Comparison of ENCODE assay signal across 8 cellular contexts in genomic region chr2:231687133-231687852, GRCh38. TPM values are rescaled to one million over a fixed set of nuclear protein-coding genes. Genes with fewer than 3 reads are reported as not detected.
DNase-seq lines count a peak whose midpoint lies in the region; ATAC-seq and TF ChIP-seq lines count a peak whose summit lies in the region.

No MANE protein-coding gene starts in this region.

- intact Hi-C loops in ascending aorta (cut with DNase I) = no loop called here

- H3K4me3 Mint-ChIP-seq in T-helper 17 cell = no peak overlapping the region

- peak; percentile 81 for ATAC-seq in GM19438 (IDR thresholded peaks at IDR 0.05; ENCODE audit: low read depth, unreplicated experiment)
- ATAC-seq in T-helper 17 cell = peak; percentile 90

- H3K4me3 ChIP-seq in ascending aorta = no peak overlapping the region
- peak overlapping the region; percentile 62; the same call in 1 of the 2 replicates for H3K4me3 ChIP-seq in iPS-20b (ENCODE audit: low read length)

- H3K4me1 ChIP-seq in ascending aorta = no peaks in the 10 kb centered on the region
- H3K4me1 ChIP-seq in iPS-20b (ENCODE audit: insufficient read depth, low read length) = peaks cover 8% of the 10 kb centered on the region; the same call in 1 of the 2 replicates

- H3K27ac ChIP-seq in ascending aorta = no peak overlapping the region
- H3K27ac ChIP-seq in iPS-20b (ENCODE audit: low read length) = peak overlapping the region; percentile 93

- H3K36me3 Mint-ChIP-seq in T-helper 17 cell (ENCODE audit: low read depth) = peaks cover 5% of the 10 kb centered on the region

- H3K27me3 Mint-ChIP-seq in T-helper 17 cell = peaks cover 11% of the 10 kb centered on the region

- H3K27ac Mint-ChIP-seq in T-helper 17 cell = no peak overlapping the region

- DNase-seq in CD1c-positive myeloid dendritic cell (ENCODE audit: extremely low spot score) (peak; percentile 69), KBM-7 (peak; percentile 93), T-helper 17 cell (peak; percentile 32 to 44 (median 33)), ascending aorta (ENCODE audit: low spot score in 2 of 2) (peak in 1 of 2 donors; percentile 79), KG1 (lab: John Stamatoyannopoulos, UW) (no peak)
- peak; percentile 75 to 78 for DNase-seq in stimulated activated CD4-positive, alpha-beta T cell treated with anti-CD3 and anti-CD28 coated beads, Interleukin-2, amount 100 ng/mL, for 24 hours

- H3K27me3 ChIP-seq in ascending aorta (no peaks in the 10 kb centered on the region), iPS-20b (ENCODE audit: insufficient read depth, low read length) (no peaks in the 10 kb centered on the region)

- peak overlapping the region; percentile 87 for H3K9ac ChIP-seq in iPS-20b (ENCODE audit: low read depth, low read length)

- in situ Hi-C loops in KBM-7 (cut with MboI; ENCODE audit: low pct_unique_long_range_greater_than_20kb, low sequenced_read_pairs) = no loop called here

- H3K36me3 ChIP-seq in ascending aorta = no peaks in the 10 kb centered on the region
- H3K36me3 ChIP-seq in iPS-20b (ENCODE audit: insufficient read depth, low read depth, low read length) = no peaks in the 10 kb centered on the region

- H3K9me3 ChIP-seq in T-helper 17 cell (ENCODE audit: control insufficient read depth, low read length, poor library complexity, severe bottlenecking) = no peaks in the 10 kb centered on the region
- no peaks in the 10 kb centered on the region for H3K9me3 ChIP-seq in ascending aorta
- no peaks in the 10 kb centered on the region for H3K9me3 ChIP-seq in iPS-20b (ENCODE audit: insufficient read depth, low read depth, low read length)

- TF ChIP-seq CTCF in ascending aorta (IDR thresholded peaks at IDR 0.05) = peak; percentile 34 to 60 (median 47)

- peaks cover 8% of the 10 kb centered on the region for H3K4me1 Mint-ChIP-seq in T-helper 17 cell

RNA-seq across cellular contexts. Expression of gene PTMA, which starts 21.0 kb away (rescaled TPM):
- total RNA-seq in T-helper 17 cell (1,000 to 10,000 TPM; 1,121 to 1,256 TPM), ascending aorta (745 TPM)
